Comparison of ENCODE assay signal across 13 cellular contexts in the genomic region with DNA sequence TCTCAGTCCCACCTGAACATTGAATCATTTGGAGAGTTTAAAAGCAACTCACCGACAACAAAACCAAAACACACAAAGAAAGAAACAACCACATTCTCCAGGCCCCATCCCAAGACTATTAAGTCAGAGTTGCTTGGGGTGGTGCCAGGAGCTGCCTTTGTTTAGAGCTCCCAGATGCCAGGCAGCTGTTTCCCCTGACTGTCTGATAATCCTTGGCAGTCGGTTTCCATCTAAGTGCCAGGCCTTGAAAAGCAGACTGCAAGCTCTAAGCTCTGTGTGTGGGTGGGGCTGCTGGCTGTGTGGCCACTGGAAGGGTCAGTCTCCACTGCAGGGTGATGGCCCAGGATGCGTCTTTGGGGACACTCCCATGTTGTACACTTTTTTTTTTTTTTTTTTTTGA.
DNase-seq lines count a peak whose midpoint lies in the region; TF ChIP-seq lines count a peak whose summit lies in the region.
"Had no signal": no experiment of that assay in that cellular context is flagged by ENCODE, and none has a peak within 500 bp of the region (broad histone marks: within the 10 kb centered on the region; RNA-seq: fewer than 3 reads in every experiment).

No MANE protein-coding gene starts in this region.

- peaks cover 3% of the 10 kb centered on the region for H3K27me3 ChIP-seq in mammary epithelial cell (ENCODE audit: insufficient read depth, low read length)
- no peaks in the 10 kb centered on the region for H3K27me3 ChIP-seq in thyroid gland
- H3K27me3 ChIP-seq: breast epithelium had no signal

- H3K4me3 ChIP-seq in mammary epithelial cell (replicated peaks in 1 of 3; ENCODE audit: insufficient read depth in 1 of 3, low read depth in 2 of 3, low read length in 3 of 3) (no peak overlapping the region), thyroid gland (replicated peaks in 1 of 3) (no peak overlapping the region)
- H3K4me3 ChIP-seq: breast epithelium, GM12878, prostate gland had no signal

- DNase-seq in MCF 10A (ENCODE audit: unreplicated experiment) (peak; percentile 56), mammary epithelial cell (no peak), dermis blood vessel endothelial cell (peak; percentile 92), medulla oblongata (ENCODE audit: extremely low spot score) (peak; percentile 74), thyroid gland (no peak), NCI-H510A treated with DMSO at 0.1 percent for 48 hours (lab: John Stamatoyannopoulos, UW) (no peak), HuH-7.5 (ENCODE audit: low spot score) (no peak), cerebellum (ENCODE audit: low spot score) (no peak)
- DNase-seq: activated CD4-positive, alpha-beta memory T cell treated with anti-CD3 and anti-CD28 coated beads, Interleukin-2, amount 10 ng/mL, durations not matched to agents 7 days and 5 days; SIG-M5 had no signal

- H3K4me1 ChIP-seq in mammary epithelial cell (ENCODE audit: insufficient read depth, low read length) (no peaks in the 10 kb centered on the region), thyroid gland (no peaks in the 10 kb centered on the region)
- H3K4me1 ChIP-seq: breast epithelium, prostate gland had no signal

- H3K27me3 Mint-ChIP-seq in MCF 10A (ENCODE audit: insufficient read depth, unreplicated experiment): peaks cover 43% of the 10 kb centered on the region

- no peak overlapping the region for H3K4me3 Mint-ChIP-seq in MCF 10A (ENCODE audit: unreplicated experiment)
- H3K4me3 Mint-ChIP-seq: activated CD4-positive, alpha-beta memory T cell treated with anti-CD3 and anti-CD28 coated beads, Interleukin-2, amount 10 ng/mL, durations not matched to agents 7 days and 5 days had no signal

- CTCF ChIA-PET in MCF 10A (lab: Yijun Ruan, JAX) (interaction anchor here (0.9 kb wide), 1 partner anchor 354 kb away, joined by 4 read pairs; no protein-coding TSS in a partner anchor), mammary epithelial cell (lab: Charles Lee; ENCODE audit: low non-redundant PET) (no interaction called here)

- no peaks in the 10 kb centered on the region for H3K4me1 Mint-ChIP-seq in MCF 10A (ENCODE audit: insufficient read depth, unreplicated experiment)
- H3K4me1 Mint-ChIP-seq: activated CD4-positive, alpha-beta memory T cell treated with anti-CD3 and anti-CD28 coated beads, Interleukin-2, amount 10 ng/mL, durations not matched to agents 7 days and 5 days had no signal

- TF ChIP-seq CTCF in MCF 10A (IDR thresholded peaks at IDR 0.05; ENCODE audit: unreplicated experiment) (no peak), mammary epithelial cell (conservative IDR thresholded peaks at IDR 0.05 in 1 of 2, IDR thresholded peaks at IDR 0.05 in 1 of 2; ENCODE audit: extremely low read depth in 1 of 2, insufficient read depth in 1 of 2, low read depth in 1 of 2, low read length in 2 of 2) (no peak), thyroid gland (IDR thresholded peaks at IDR 0.05) (no peak)

- H2AFZ ChIP-seq in mammary epithelial cell (ENCODE audit: low read depth, low read length): no peak overlapping the region

- BruUV-seq in MCF 10A (replicated peaks; lab: Mats Ljungman, UMichigan) (no TSS peak), mammary epithelial cell (replicated peaks; lab: Mats Ljungman, UMichigan) (no TSS peak)

- H3K36me3 Mint-ChIP-seq in MCF 10A (ENCODE audit: insufficient read depth, unreplicated experiment): no peaks in the 10 kb centered on the region

- POLR2A ChIA-PET in MCF 10A (lab: Yijun Ruan, JAX): no interaction called here

- 0% methylated on average over 2 of the region's 3 CpGs for WGBS in mammary epithelial cell (ENCODE audit: low coverage, missing lambda C conversion rate)
- WGBS in thyroid gland, 2 donors: 40 to 52% methylated on average over 3 of the region's 3 CpGs

- H3K9me3 Mint-ChIP-seq in MCF 10A (ENCODE audit: unreplicated experiment): no peaks in the 10 kb centered on the region
- H3K9me3 Mint-ChIP-seq: activated CD4-positive, alpha-beta memory T cell treated with anti-CD3 and anti-CD28 coated beads, Interleukin-2, amount 10 ng/mL, durations not matched to agents 7 days and 5 days had no signal

- H4K20me1 ChIP-seq in mammary epithelial cell (ENCODE audit: insufficient read depth, low read length): no peaks in the 10 kb centered on the region

- no peaks in the 10 kb centered on the region for H3K79me2 ChIP-seq in mammary epithelial cell (ENCODE audit: insufficient read depth, low read length)

- H3K9me3 ChIP-seq in mammary epithelial cell (replicated peaks; ENCODE audit: insufficient read depth, low read length) (no peaks in the 10 kb centered on the region), thyroid gland (no peaks in the 10 kb centered on the region)
- H3K9me3 ChIP-seq: breast epithelium, prostate gland had no signal

- H3K27ac Mint-ChIP-seq in MCF 10A (ENCODE audit: low read depth, unreplicated experiment): no peak overlapping the region
- H3K27ac Mint-ChIP-seq: activated CD4-positive, alpha-beta memory T cell treated with anti-CD3 and anti-CD28 coated beads, Interleukin-2, amount 10 ng/mL, durations not matched to agents 7 days and 5 days had no signal

- TF ChIP-seq POLR2A in thyroid gland (IDR thresholded peaks at IDR 0.05): no peak

- H3K4me2 ChIP-seq in mammary epithelial cell (ENCODE audit: insufficient read depth, low read depth, low read length): no peak overlapping the region

- in situ Hi-C loops in mammary epithelial cell (cut with MboI; ENCODE audit: low sequenced_read_pairs in 2 of 2): no loop called here

- no peaks in the 10 kb centered on the region for H3K36me3 ChIP-seq in mammary epithelial cell (ENCODE audit: insufficient read depth, low read length)
- no peaks in the 10 kb centered on the region for H3K36me3 ChIP-seq in thyroid gland
- H3K36me3 ChIP-seq: breast epithelium, prostate gland had no signal

- dilution Hi-C loops in mammary epithelial cell (cut with HindIII; ENCODE audit: low sequenced_read_pairs): no loop called here

- intact Hi-C loops in MCF 10A (cut with micrococcal nuclease): loop anchor here (5.0 kb wide), 1 partner anchor 1176 kb away; no protein-coding TSS in a partner anchor
- intact Hi-C loops in mammary epithelial cell (cut with micrococcal nuclease): no loop called here
- intact Hi-C loops in thyroid gland (cut with DNase I): no loop called here

- no peak overlapping the region for H3K9ac ChIP-seq in mammary epithelial cell (ENCODE audit: insufficient read depth, low read length)

- H3K27ac ChIP-seq in mammary epithelial cell (ENCODE audit: insufficient read depth, low read depth, low read length) (no peak overlapping the region), thyroid gland (no peak overlapping the region)
- H3K27ac ChIP-seq: breast epithelium, prostate gland had no signal

Comparison
In these comparisons a context has a peak if more than half of its experiments do, and no peak if none do; other contexts are left out.
1. DNase-seq: peak in MCF 10A (single experiment), dermis blood vessel endothelial cell (single experiment) and medulla oblongata (single experiment); none in mammary epithelial cell (single experiment), thyroid gland (0 of 2), NCI-H510A treated with DMSO at 0.1 percent for 48 hours (single experiment), HuH-7.5 (single experiment) and cerebellum (single experiment).